ENCODE assay signal across 9 cellular contexts in the genomic region with DNA sequence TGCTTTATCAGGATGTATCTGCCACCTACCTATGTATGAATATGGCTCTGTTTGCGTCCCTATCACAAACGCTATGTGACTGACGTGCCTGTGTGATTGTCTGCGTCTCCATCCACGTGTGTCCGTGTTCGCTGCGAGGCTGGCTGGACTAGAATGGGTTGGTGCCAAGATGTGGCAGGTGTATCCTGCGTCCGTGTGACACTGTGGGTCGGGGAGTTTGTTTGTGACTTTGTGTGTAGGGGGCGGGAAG. TPM values are rescaled to one million over a fixed set of nuclear protein-coding genes. Genes with fewer than 3 reads are reported as not detected.
DNase-seq lines count a peak whose midpoint lies in the region; ATAC-seq and TF ChIP-seq lines count a peak whose summit lies in the region.
"Had no signal": no experiment of that assay in that cellular context is flagged by ENCODE, and none has a peak within 500 bp of the region (broad histone marks: within the 10 kb centered on the region; RNA-seq: fewer than 3 reads in every experiment).

No MANE protein-coding gene starts in this region.

- TF ChIP-seq CTCF in Panc1 (IDR thresholded peaks at IDR 0.05) (no peak), esophagus muscularis mucosa (IDR thresholded peaks at IDR 0.05) (no peak), retinal pigment epithelial cell (conservative IDR thresholded peaks at IDR 0.05; ENCODE audit: low read depth, low read length) (no peak)

- 0% methylated on average over 2 of the region's 12 CpGs for WGBS in esophagus muscularis mucosa

- intact Hi-C loops in Panc1 (cut with micrococcal nuclease; ENCODE audit: unreplicated experiment) (no loop called here), esophagus muscularis mucosa (cut with DNase I) (no loop called here)

- DNase-seq in Panc1 (ENCODE audit: low read depth, low spot score) (no peak), esophagus muscularis mucosa (ENCODE audit: extremely low spot score) (no peak), retinal pigment epithelial cell (ENCODE audit: low read depth) (no peak), NCI-H69 (lab: John Stamatoyannopoulos, UW) (no peak), NOMO-1 treated with DMSO at 0.1 percent for 48 hours (lab: John Stamatoyannopoulos, UW; ENCODE audit: unreplicated experiment) (no peak), GDM1 (lab: John Stamatoyannopoulos, UW) (no peak)

- CTCF ChIA-PET in Panc1 (lab: Charles Lee), result interaction anchor here (0.8 kb wide), 1 partner anchor 18 kb away, joined by 4 read pairs; no protein-coding TSS in a partner anchor

- peaks cover 46% of the 10 kb centered on the region for H3K4me1 ChIP-seq in Panc1 (ENCODE audit: control insufficient read depth, insufficient read depth, low read length)
- H3K4me1 ChIP-seq in esophagus muscularis mucosa, result peaks cover 58 to 89% (median 76%) of the 10 kb centered on the region in 4 donors

- POLR2A ChIA-PET in Panc1 (lab: Charles Lee), result interaction anchor here (0.6 kb wide), 1 partner anchor 13 kb away, joined by 7 read pairs; no protein-coding TSS in a partner anchor

- H3K36me3 ChIP-seq in Panc1 (ENCODE audit: control insufficient read depth, insufficient read depth, low read length), result no peaks in the 10 kb centered on the region
- H3K36me3 ChIP-seq in esophagus muscularis mucosa, result no peaks in the 10 kb centered on the region

- no peak for TF ChIP-seq EP300 in esophagus muscularis mucosa (IDR thresholded peaks at IDR 0.05)

- no TSS peak for BruUV-seq in Panc1 (replicated peaks; lab: Mats Ljungman, UMichigan)

- H3K9me3 ChIP-seq in Panc1 (ENCODE audit: control insufficient read depth, insufficient read depth, low read depth, low read length), result no peaks in the 10 kb centered on the region
- no peaks in the 10 kb centered on the region for H3K9me3 ChIP-seq in esophagus muscularis mucosa

- no peak for TF ChIP-seq POLR2A in esophagus muscularis mucosa (IDR thresholded peaks at IDR 0.05; ENCODE audit: low read depth)

- H3K4me3 ChIP-seq in Panc1 (ENCODE audit: low read depth in 2 of 2, low read length in 2 of 2), result peak overlapping the region; percentile 45 to 47
- peak overlapping the region; percentile 55 to 64 (median 63) for H3K4me3 ChIP-seq in esophagus muscularis mucosa
- peak overlapping the region; percentile 49 for H3K4me3 ChIP-seq in retinal pigment epithelial cell (ENCODE audit: low read length)

- in situ Hi-C loops in Panc1 (cut with HindIII; ENCODE audit: low pct_unique_long_range_greater_than_20kb, low sequenced_read_pairs), result no loop called here

- ATAC-seq in GM19035 (IDR thresholded peaks at IDR 0.05; ENCODE audit: unreplicated experiment), result peak; percentile 9
- no peak for ATAC-seq in Panc1
- no peak for ATAC-seq in HG03280 (IDR thresholded peaks at IDR 0.05; ENCODE audit: unreplicated experiment)

- H3K27ac ChIP-seq in Panc1 (ENCODE audit: low read length) (peak overlapping the region; percentile 73), esophagus muscularis mucosa (replicated peaks in 1 of 4) (peak overlapping the region; percentile 97 to 99 (median 99))

- H3K27me3 ChIP-seq in Panc1 (ENCODE audit: control insufficient read depth, insufficient read depth, low read length) (no peaks in the 10 kb centered on the region), esophagus muscularis mucosa (no peaks in the 10 kb centered on the region)

RNA-seq across cellular contexts. Expression of a gene that starts 6.7 kb away (rescaled TPM):
- total RNA-seq in Panc1 (2021; ENCODE audit: unreplicated experiment) (14.3 TPM), esophagus muscularis mucosa (10 to 100 TPM in 3 of 4 donors, 1 to 10 TPM in 1; 7.1 to 17.0 (median 12.6) TPM)
- 27.7 TPM for polyA plus RNA-seq in Panc1 (2012; ENCODE audit: insufficient read length)

RNA-seq across cellular contexts. Expression of a gene that starts 9.2 kb away (rescaled TPM):
- total RNA-seq in Panc1 (2021; ENCODE audit: unreplicated experiment) (49.7 TPM), esophagus muscularis mucosa (1,000 to 10,000 TPM in 1 of 4 donors, 100 to 1,000 TPM in 2, 10 to 100 TPM in 1; 82.2 to 1,609 (median 182) TPM)
- polyA plus RNA-seq in Panc1 (2012; ENCODE audit: insufficient read length), result 73.3 TPM

RNA-seq across cellular contexts. Expression of a gene that starts 19.5 kb away (rescaled TPM):
- total RNA-seq in Panc1 (2021; ENCODE audit: unreplicated experiment), result 61.0 TPM
- 149 TPM for polyA plus RNA-seq in Panc1 (2012; ENCODE audit: insufficient read length)
- total RNA-seq in esophagus muscularis mucosa, result 100 to 1,000 TPM; 236 to 275 (median 250) TPM

RNA-seq across cellular contexts. Expression of a gene that starts 19.8 kb away (rescaled TPM):
- 24.8 TPM for total RNA-seq in Panc1 (2021; ENCODE audit: unreplicated experiment)
- polyA plus RNA-seq in Panc1 (2012; ENCODE audit: insufficient read length), result 8.8 TPM
- total RNA-seq in esophagus muscularis mucosa, result under 1 TPM in 1 of 4 donors, not detected in 3; 0.65 TPM
- total RNA-seq: LHCN-M2 had no signal

RNA-seq across cellular contexts. Expression of a gene that starts 24.3 kb away (rescaled TPM):
- total RNA-seq in Panc1 (2021; ENCODE audit: unreplicated experiment) (44.9 TPM), esophagus muscularis mucosa (1 to 10 TPM; 2.7 to 6.6 (median 4.2) TPM)
- 67.1 TPM for polyA plus RNA-seq in Panc1 (2012; ENCODE audit: insufficient read length)
